8 cellular contexts compared by ENCODE assay signal in genomic region chr5:71887680-71888079, GRCh38.
A peak's percentile ranks its signal among the peaks of the same experiment; 100 is the strongest.
DNase-seq lines count a peak whose midpoint lies in the region; ATAC-seq lines count a peak whose summit lies in the region.
"Had no signal": no experiment of that assay in that cellular context is flagged by ENCODE, and none has a peak within 500 bp of the region (broad histone marks: within the 10 kb centered on the region; RNA-seq: fewer than 3 reads in every experiment).

No MANE protein-coding gene starts in this region.

- no peaks in the 10 kb centered on the region for H3K79me1 ChIP-seq in neuronal stem cell (ENCODE audit: low read depth, low read length)

- H3K27me3 ChIP-seq in neuronal stem cell (ENCODE audit: control insufficient read depth in 3 of 3, insufficient read depth in 3 of 3, low read depth in 1 of 3, low read length in 3 of 3) = no peaks in the 10 kb centered on the region
- H3K27me3 ChIP-seq: upper lobe of left lung had no signal

- H3K4ac ChIP-seq in neuronal stem cell (ENCODE audit: low read length) = no peak overlapping the region

- peaks cover 2 to 9% of the 10 kb centered on the region in 2 donors for H3K9me3 ChIP-seq in neuronal stem cell (replicated peaks in 1 of 2; ENCODE audit: control insufficient read depth in 2 of 2, insufficient read depth in 1 of 2, low read depth in 1 of 2, low read length in 2 of 2)
- H3K9me3 ChIP-seq: upper lobe of left lung had no signal

- H2AK5ac ChIP-seq in neuronal stem cell (ENCODE audit: low read depth, low read length) = no peak overlapping the region

- no peak overlapping the region for H2BK12ac ChIP-seq in neuronal stem cell (ENCODE audit: low read length)

- H3K9ac ChIP-seq in neuronal stem cell (ENCODE audit: low read depth, low read length, poor library complexity) = no peak overlapping the region

- peaks cover 6 to 7% of the 10 kb centered on the region in 2 donors for H3K4me1 ChIP-seq in neuronal stem cell (ENCODE audit: control insufficient read depth in 2 of 2, insufficient read depth in 1 of 2, low read depth in 1 of 2, low read length in 2 of 2)

- no peak overlapping the region for H2BK120ac ChIP-seq in neuronal stem cell (ENCODE audit: low read depth, low read length)

- H4K91ac ChIP-seq in neuronal stem cell (ENCODE audit: low read depth, low read length, poor library complexity) = no peak overlapping the region

- H3K4me2 ChIP-seq in neuronal stem cell (ENCODE audit: insufficient read depth, low read length, poor library complexity, severe bottlenecking) = no peak overlapping the region

- H2AFZ ChIP-seq in neuronal stem cell (ENCODE audit: low read length) = peak overlapping the region; percentile 75

- H3K23ac ChIP-seq in neuronal stem cell (ENCODE audit: low read depth, low read length, poor library complexity) = no peak overlapping the region

- no peak overlapping the region for H3K14ac ChIP-seq in neuronal stem cell (ENCODE audit: low read length)

- H2BK15ac ChIP-seq in neuronal stem cell (ENCODE audit: low read length) = no peak overlapping the region

- H3K4me3 ChIP-seq in neuronal stem cell (ENCODE audit: low read length in 2 of 2) = peak overlapping the region in 1 of 2 donors; percentile 22
- H3K4me3 ChIP-seq: upper lobe of left lung had no signal

- intact Hi-C loops in posterior vena cava (cut with DNase I) = no loop called here

- ATAC-seq in GM19328 (IDR thresholded peaks at IDR 0.05; ENCODE audit: unreplicated experiment) = peak; percentile 90
- ATAC-seq in HG03159 (IDR thresholded peaks at IDR 0.05; ENCODE audit: unreplicated experiment) = peak; percentile 99

- no CpG with 5 or more reads among the region's 2 CpGs for WGBS in neuronal stem cell (ENCODE audit: extremely low coverage in 2 of 2, insufficient read length in 2 of 2, insufficient replicate concordance in 1 of 2), 2 donors

- H4K8ac ChIP-seq in neuronal stem cell (ENCODE audit: low read depth, low read length) = no peak overlapping the region

- DNase-seq in Daoy (ENCODE audit: low read depth) = peak; percentile 77
- peak; percentile 92 for DNase-seq in OCI-M1 (lab: John Stamatoyannopoulos, UW)
- DNase-seq in dermis microvascular lymphatic vessel endothelial cell (ENCODE audit: low read depth in 2 of 2) = peak; percentile 51 to 76
- DNase-seq in neuronal stem cell (ENCODE audit: low spot score) = no peak
- DNase-seq in posterior vena cava (ENCODE audit: low spot score) = no peak
- DNase-seq: upper lobe of left lung had no signal

- H3K18ac ChIP-seq in neuronal stem cell (ENCODE audit: low read length) = no peak overlapping the region

- no peak overlapping the region for H2BK5ac ChIP-seq in neuronal stem cell (ENCODE audit: low read length)

- no peak overlapping the region for H3K27ac ChIP-seq in neuronal stem cell (replicated peaks; ENCODE audit: low read length)
- H3K27ac ChIP-seq: upper lobe of left lung had no signal

- no peaks in the 10 kb centered on the region for H3K36me3 ChIP-seq in neuronal stem cell (replicated peaks in 1 of 2; ENCODE audit: control insufficient read depth in 2 of 2, insufficient read depth in 2 of 2, low read length in 2 of 2)
- H3K36me3 ChIP-seq: upper lobe of left lung had no signal

Comparison
In these comparisons a context has a peak if more than half of its experiments do, and no peak if none do; other contexts are left out.
1. DNase-seq: peak in Daoy (single experiment), OCI-M1 (single experiment) and dermis microvascular lymphatic vessel endothelial cell (2 of 2); none in neuronal stem cell (single experiment) and posterior vena cava (single experiment).